In the genomic region with DNA sequence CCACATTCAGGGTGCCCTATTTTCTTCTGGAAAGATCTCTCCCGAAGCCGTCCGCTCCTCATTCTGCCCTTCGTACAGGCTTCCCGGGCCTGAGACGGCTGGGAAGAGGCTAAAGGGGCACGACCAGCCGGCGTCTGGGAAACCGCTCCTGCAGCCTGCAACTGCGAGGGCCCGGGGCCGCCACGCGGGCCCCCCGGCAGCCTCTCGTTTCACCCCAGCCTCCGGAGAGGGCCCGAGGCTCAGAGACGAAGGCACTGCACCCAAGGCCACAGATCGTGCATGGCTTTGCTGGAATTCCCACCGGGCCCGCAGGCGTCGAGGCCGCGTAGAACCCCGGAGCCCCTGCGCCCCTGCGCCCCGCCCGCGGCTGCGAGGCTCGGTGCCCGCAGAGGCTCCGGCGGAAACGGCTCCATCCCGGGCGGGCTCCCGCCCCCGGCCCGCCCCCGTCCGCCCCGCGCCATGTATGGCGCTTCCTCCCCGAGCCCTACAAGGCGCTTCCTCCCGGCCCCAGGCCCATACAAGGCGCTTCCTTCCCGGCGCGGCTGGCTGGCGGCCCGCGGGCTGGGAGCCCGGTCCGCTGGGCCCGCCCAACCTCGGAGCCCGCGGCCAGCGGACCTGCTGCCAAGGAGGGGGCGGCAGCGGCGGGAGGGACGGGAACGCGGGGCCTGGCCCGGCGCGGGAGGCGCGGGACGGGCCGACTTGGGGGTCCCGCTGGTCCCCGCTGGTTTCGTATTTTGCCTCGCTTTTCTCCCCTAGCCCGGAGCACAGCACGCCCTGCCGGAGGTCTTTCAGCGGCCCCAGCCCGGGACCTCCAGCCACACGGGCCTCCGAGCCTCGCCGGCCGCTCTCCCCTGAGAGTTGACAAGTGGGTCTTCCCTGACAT, we compare ENCODE assay signal across 8 cellular contexts. TPM values are rescaled to one million over a fixed set of nuclear protein-coding genes. Genes with fewer than 3 reads are reported as not detected.
DNase-seq lines count a peak whose midpoint lies in the region; ATAC-seq and TF ChIP-seq lines count a peak whose summit lies in the region.

No MANE protein-coding gene starts in this region.

- no peak for TF ChIP-seq CTCF in KMS-11 (conservative IDR thresholded peaks at IDR 0.05; ENCODE audit: low read depth, low read length)
- no peak for TF ChIP-seq CTCF in omental fat pad (IDR thresholded peaks at IDR 0.05)
- no peak for TF ChIP-seq CTCF in suprapubic skin (IDR thresholded peaks at IDR 0.05)

- no peak for TF ChIP-seq EP300 in suprapubic skin (IDR thresholded peaks at IDR 0.05)

- peak overlapping the region; percentile 35; the same call in 1 of the 2 replicates for H3K9ac ChIP-seq in KMS-11

- H3K4me1 ChIP-seq in KMS-11 (ENCODE audit: low read depth, poor library complexity, severe bottlenecking) (peaks cover 8% of the 10 kb centered on the region), suprapubic skin (peaks cover 63% of the 10 kb centered on the region)

- no peaks in the 10 kb centered on the region for H3K79me2 ChIP-seq in KMS-11 (ENCODE audit: insufficient read depth, low read depth)

- no peak overlapping the region for H3K27ac Mint-ChIP-seq in activated naive CD4-positive, alpha-beta T cell treated with anti-CD3 and anti-CD28 coated beads, Interleukin-2, amount 10 ng/mL, durations not matched to agents 7 days and 5 days

- no peak for TF ChIP-seq POLR2A in suprapubic skin (IDR thresholded peaks at IDR 0.05)

- H3K9me3 Mint-ChIP-seq in activated naive CD4-positive, alpha-beta T cell treated with anti-CD3 and anti-CD28 coated beads, Interleukin-2, amount 10 ng/mL, durations not matched to agents 7 days and 5 days: no peaks in the 10 kb centered on the region

- H3K4me3 Mint-ChIP-seq in activated naive CD4-positive, alpha-beta T cell treated with anti-CD3 and anti-CD28 coated beads, Interleukin-2, amount 10 ng/mL, durations not matched to agents 7 days and 5 days: peak overlapping the region; percentile 80

- peak overlapping the region; percentile 98 for H3K4me2 ChIP-seq in KMS-11

- peaks cover 20% of the 10 kb centered on the region for H3K27me3 ChIP-seq in KMS-11 (ENCODE audit: insufficient read depth, low read depth)
- peaks cover 14% of the 10 kb centered on the region for H3K27me3 ChIP-seq in suprapubic skin

- WGBS in suprapubic skin: 3% methylated on average over 16 of the region's 93 CpGs

- H3K27ac ChIP-seq in KMS-11 (no peak overlapping the region), suprapubic skin (peak overlapping the region; percentile 82)

- DNase-seq in DMS53 treated with DMSO at 0.1 percent for 48 hours (lab: John Stamatoyannopoulos, UW; ENCODE audit: unreplicated experiment): peak; percentile 78
- DNase-seq in SK-MEL-5 (ENCODE audit: low read depth, low spot score): peak; percentile 81
- peak; percentile 91 for DNase-seq in activated naive CD4-positive, alpha-beta T cell treated with anti-CD3 and anti-CD28 coated beads, Interleukin-2, amount 10 ng/mL, durations not matched to agents 7 days and 5 days
- DNase-seq in globus pallidus (ENCODE audit: low spot score): peak; percentile 93
- DNase-seq in omental fat pad (ENCODE audit: low spot score): no peak
- peak; percentile 93 to 96 for DNase-seq in suprapubic skin (ENCODE audit: low spot score in 2 of 2)

- H2AFZ ChIP-seq in KMS-11 (ENCODE audit: low read depth): peak overlapping the region; percentile 94

- peaks cover 10% of the 10 kb centered on the region for H3K4me1 Mint-ChIP-seq in activated naive CD4-positive, alpha-beta T cell treated with anti-CD3 and anti-CD28 coated beads, Interleukin-2, amount 10 ng/mL, durations not matched to agents 7 days and 5 days

- no peaks in the 10 kb centered on the region for H4K20me1 ChIP-seq in KMS-11 (ENCODE audit: insufficient read depth)

- H3K4me3 ChIP-seq in KMS-11 (IDR thresholded peaks at IDR 0.05; ENCODE audit: insufficient read depth, low read depth, low read length): no peak overlapping the region
- peak overlapping the region; percentile 55 for H3K4me3 ChIP-seq in suprapubic skin

- in situ Hi-C loops in SK-MEL-5 (cut with HindIII; ENCODE audit: low pct_unique_long_range_greater_than_20kb, low sequenced_read_pairs): no loop called here

- H3K36me3 Mint-ChIP-seq in activated naive CD4-positive, alpha-beta T cell treated with anti-CD3 and anti-CD28 coated beads, Interleukin-2, amount 10 ng/mL, durations not matched to agents 7 days and 5 days: no peaks in the 10 kb centered on the region

- H3K36me3 ChIP-seq in KMS-11 (ENCODE audit: insufficient read depth): no peaks in the 10 kb centered on the region
- no peaks in the 10 kb centered on the region for H3K36me3 ChIP-seq in suprapubic skin

- peak; percentile 99 for ATAC-seq in GM21786 (IDR thresholded peaks at IDR 0.05; ENCODE audit: unreplicated experiment)
- peak; percentile 98 for ATAC-seq in omental fat pad (ENCODE audit: low FRiP score)

- peaks cover 82% of the 10 kb centered on the region for H3K27me3 Mint-ChIP-seq in activated naive CD4-positive, alpha-beta T cell treated with anti-CD3 and anti-CD28 coated beads, Interleukin-2, amount 10 ng/mL, durations not matched to agents 7 days and 5 days

- H3K9me3 ChIP-seq in suprapubic skin: no peaks in the 10 kb centered on the region

- CTCF ChIA-PET in activated naive CD4-positive, alpha-beta T cell treated with anti-CD3 and anti-CD28 coated beads, Interleukin-2, amount 10 ng/mL, durations not matched to agents 7 days and 5 days (lab: Charles Lee): interaction anchor here (1.0 to 1.3 kb wide), 3 partner anchors 42 to 55 kb away, joined by 3 to 4 read pairs (median 3); no protein-coding TSS in a partner anchor

RNA-seq across cellular contexts. Expression of a gene that starts 26.6 kb away (rescaled TPM):
- total RNA-seq in SK-MEL-5 (2014; rRNA removed; shearing (Covaris generic)): 1.9 and 2.8 TPM in 2 replicates
- polyA plus RNA-seq in SK-MEL-5 (2015; cell fraction: cytosol; rRNA removed): 31.0 and 37.0 TPM in 2 replicates
- 22.4 and 24.0 TPM in 2 replicates for polyA plus RNA-seq in SK-MEL-5 (2015; cell fraction: nucleus; rRNA removed)
- total RNA-seq in omental fat pad: 100 to 1,000 TPM in 3 of 4 donors, 10 to 100 TPM in 1; 95.1 to 280 (median 157) TPM
- 100 to 1,000 TPM; 130 to 445 (median 257) TPM for total RNA-seq in suprapubic skin

RNA-seq across cellular contexts. Expression of a gene that starts 51.1 kb away (rescaled TPM):
- 196 and 213 TPM in 2 replicates for total RNA-seq in SK-MEL-5 (2014; rRNA removed; shearing (Covaris generic))
- polyA plus RNA-seq in SK-MEL-5 (2015; cell fraction: cytosol; rRNA removed): 133 and 174 TPM in 2 replicates
- polyA plus RNA-seq in SK-MEL-5 (2015; cell fraction: nucleus; rRNA removed): 79.2 and 84.7 TPM in 2 replicates
- total RNA-seq in omental fat pad (100 to 1,000 TPM in 3 of 4 donors, 10 to 100 TPM in 1; 69.8 to 195 (median 141) TPM), suprapubic skin (10 to 100 TPM; 71.2 to 99.9 (median 87.7) TPM)

RNA-seq across cellular contexts. Expression of a gene that starts 53.1 kb away (rescaled TPM):
- total RNA-seq in SK-MEL-5 (2014; rRNA removed; shearing (Covaris generic)): 0.32 and 2.7 TPM in 2 replicates
- polyA plus RNA-seq in SK-MEL-5 (2015; cell fraction: cytosol; rRNA removed): 0.91 and 1.2 TPM in 2 replicates
- 0.36 and 2.0 TPM in 2 replicates for polyA plus RNA-seq in SK-MEL-5 (2015; cell fraction: nucleus; rRNA removed)
- total RNA-seq in omental fat pad: 1 to 10 TPM in 3 of 4 donors, under 1 TPM in 1; 0.84 to 7.0 (median 2.0) TPM
- total RNA-seq in suprapubic skin: 1 to 10 TPM; 1.5 to 2.6 (median 1.8) TPM

Comparison
In these comparisons a context has a peak if more than half of its experiments do, and no peak if none do; other contexts are left out.
1. RNA of a gene that starts 26.6 kb away (total RNA-seq): 130 to 445 TPM in suprapubic skin and 95.1 to 280 TPM in omental fat pad; 1.9 to 2.8 TPM in SK-MEL-5; every median in the first group is over 10 times any median in the second.